7 cellular contexts compared by ENCODE assay signal in genomic region chr10:34813626-34814227, GRCh38. TPM values are rescaled to one million over a fixed set of nuclear protein-coding genes. Genes with fewer than 3 reads are reported as not detected.
A peak's percentile ranks its signal among the peaks of the same experiment; 100 is the strongest.
DNase-seq lines count a peak whose midpoint lies in the region; ATAC-seq, FAIRE-seq and TF ChIP-seq lines count a peak whose summit lies in the region.

No MANE protein-coding gene starts in this region.

- H3K27ac ChIP-seq in VCaP (peak overlapping the region; percentile 91), psoas muscle (peak overlapping the region; percentile 80)

- CTCF ChIA-PET in HEK293T (lab: Yijun Ruan, JAX) = no interaction called here

- TF ChIP-seq CTCF in VCaP (conservative IDR thresholded peaks at IDR 0.05) = no peak
- TF ChIP-seq CTCF in psoas muscle (IDR thresholded peaks at IDR 0.05) = no peak
- TF ChIP-seq CTCF in D721Med (IDR thresholded peaks at IDR 0.05; ENCODE audit: insufficient read depth, missing control alignments) = no peak

- POLR2A ChIA-PET in HEK293T (lab: Yijun Ruan, JAX) = interaction anchor here (1.4 kb wide), 1 partner anchor 38 kb away, joined by 3 read pairs; no protein-coding TSS in a partner anchor

- no peaks in the 10 kb centered on the region for H3K27me3 ChIP-seq in psoas muscle (ENCODE audit: insufficient read depth in 3 of 3, low read length in 2 of 3)

- peak; percentile 3 to 25 (median 9) for ATAC-seq in psoas muscle

- DNase-seq in HEK293T (ENCODE audit: extremely low spot score) (peak; percentile 24), glomerular visceral epithelial cell (ENCODE audit: extremely low spot score) (peak; percentile 60), psoas muscle (peak in 1 of 2 donors; percentile 27), NCI-H146 (lab: John Stamatoyannopoulos, UW) (no peak), frontal cortex (ENCODE audit: low spot score in 2 of 2) (no peak), D721Med (ENCODE audit: insufficient read length, low spot score) (no peak)

- peak overlapping the region; percentile 81 for H3K4me3 ChIP-seq in psoas muscle

- intact Hi-C loops in psoas muscle (cut with DNase I) = loop anchor here (2.0 to 10.0 kb wide), 3 partner anchors 76 to 141 kb away; no protein-coding TSS in a partner anchor

- peaks cover 48% of the 10 kb centered on the region for H3K4me1 ChIP-seq in psoas muscle

- FAIRE-seq in frontal cortex (lab: Jason Lieb, UNC) (no peak), D721Med (lab: Jason Lieb, UNC) (no peak)

- H3K9me3 ChIP-seq in psoas muscle = no peaks in the 10 kb centered on the region

- WGBS in psoas muscle, 3 donors = 14 to 17% (median 15%) methylated on average over 19 of the region's 19 CpGs

- H3K36me3 ChIP-seq in psoas muscle (ENCODE audit: insufficient read depth in 1 of 2, low read depth in 1 of 2) = no peaks in the 10 kb centered on the region

TF ChIP-seq in HEK293T, 16 proteins besides CTCF, POLR2A, EP300 and RAD21:
- TF ChIP-seq L3MBTL2 (conservative IDR thresholded peaks at IDR 0.05) (no peak), FOXA1 (IDR thresholded peaks at IDR 0.05) (no peak), HDGF (IDR thresholded peaks at IDR 0.05; ENCODE audit: borderline replicate concordance) (no peak), SUZ12 (IDR thresholded peaks at IDR 0.05) (no peak), TARDBP (IDR thresholded peaks at IDR 0.05) (no peak), FOXM1 (IDR thresholded peaks at IDR 0.05; ENCODE audit: borderline replicate concordance) (no peak), SP1 (IDR thresholded peaks at IDR 0.05) (no peak), FOXK2 (IDR thresholded peaks at IDR 0.05) (no peak), ARNT (IDR thresholded peaks at IDR 0.05) (no peak), PKNOX1 (IDR thresholded peaks at IDR 0.05) (no peak), CTBP1 (IDR thresholded peaks at IDR 0.05; ENCODE audit: borderline replicate concordance) (no peak)

RNA-seq across cellular contexts. Expression of gene PARD3, which starts 1.4 kb away (rescaled TPM):
- total RNA-seq in psoas muscle (10 to 100 TPM; 52.7 to 84.4 (median 63.3) TPM), frontal cortex (27.7 TPM)
- polyA plus RNA-seq in psoas muscle = 10 to 100 TPM; 20.2 to 53.4 (median 29.0) TPM

Comparison
In these comparisons a context has a peak if more than half of its experiments do, and no peak if none do; other contexts are left out.
1. DNase-seq: peak in HEK293T (single experiment) and glomerular visceral epithelial cell (single experiment); none in NCI-H146 (single experiment), frontal cortex (0 of 2) and D721Med (single experiment).